8 cellular contexts compared by ENCODE assay signal in the genomic region with DNA sequence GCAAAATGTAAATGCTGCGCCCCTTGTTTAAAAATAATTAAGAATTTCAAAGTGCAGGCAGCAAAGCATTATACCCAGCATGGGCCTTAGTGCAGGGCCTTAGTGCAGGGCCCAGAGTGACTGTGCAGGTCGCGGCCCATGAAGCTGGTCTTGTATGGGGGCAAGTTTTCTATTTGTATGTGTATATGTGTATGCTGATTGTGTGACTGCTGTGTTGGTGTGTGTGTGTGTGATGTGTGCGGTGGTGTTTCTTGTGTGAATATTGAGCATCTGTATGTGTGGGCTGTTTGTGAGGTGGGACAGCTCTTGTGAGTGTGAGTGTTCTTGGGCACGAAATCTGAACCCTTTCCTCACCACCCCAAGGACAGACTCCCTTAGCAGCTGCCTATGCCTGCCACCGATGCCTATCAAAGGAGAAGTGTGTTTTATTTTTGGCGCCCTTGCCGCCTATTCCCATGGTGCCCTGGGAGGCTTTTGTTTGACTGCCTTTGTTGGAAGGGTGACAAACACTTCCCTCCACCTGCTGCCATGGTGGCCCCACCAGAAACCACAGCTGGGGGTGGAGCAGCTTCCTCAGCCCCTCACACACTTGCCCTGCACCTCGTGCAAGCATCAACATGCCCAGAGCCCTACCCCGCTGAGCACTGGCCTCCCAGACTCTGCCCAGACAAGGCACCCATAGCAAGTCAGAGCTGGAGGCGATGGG. TPM values are rescaled to one million over a fixed set of nuclear protein-coding genes. Genes with fewer than 3 reads are reported as not detected.
DNase-seq lines count a peak whose midpoint lies in the region; ATAC-seq, FAIRE-seq and TF ChIP-seq lines count a peak whose summit lies in the region.

No MANE protein-coding gene starts in this region.

- intact Hi-C loops in activated B cell treated with CpG ODN at 0.5 μM for 24 hours (cut with micrococcal nuclease), result no loop called here

- TF ChIP-seq CTCF in activated B cell treated with CpG ODN at 0.5 μM for 24 hours (IDR thresholded peaks at IDR 0.05), result no peak
- TF ChIP-seq CTCF in D721Med (IDR thresholded peaks at IDR 0.05; ENCODE audit: insufficient read depth, missing control alignments), result no peak

- H3K36me3 Mint-ChIP-seq in activated B cell treated with CpG ODN at 0.5 μM for 24 hours (ENCODE audit: low read depth), result peaks cover 18% of the 10 kb centered on the region
- peaks cover 69% of the 10 kb centered on the region for H3K36me3 Mint-ChIP-seq in stimulated activated effector memory CD8-positive, alpha-beta T cell treated with anti-CD3 and anti-CD28 coated beads, Interleukin-12 subunit alpha, Interleukin-12 subunit beta, amount 100 ng/mL, for 72 hours

- H3K27ac ChIP-seq in epithelial cell of prostate, result peak overlapping the region; percentile 78

- peak overlapping the region; percentile 35 for H3K4me3 Mint-ChIP-seq in activated B cell treated with CpG ODN at 0.5 μM for 24 hours
- H3K4me3 Mint-ChIP-seq in stimulated activated effector memory CD8-positive, alpha-beta T cell treated with anti-CD3 and anti-CD28 coated beads, Interleukin-12 subunit alpha, Interleukin-12 subunit beta, amount 100 ng/mL, for 72 hours, result peak overlapping the region; percentile 28

- peaks cover 84% of the 10 kb centered on the region for H3K4me1 Mint-ChIP-seq in activated B cell treated with CpG ODN at 0.5 μM for 24 hours
- H3K4me1 Mint-ChIP-seq in stimulated activated effector memory CD8-positive, alpha-beta T cell treated with anti-CD3 and anti-CD28 coated beads, Interleukin-12 subunit alpha, Interleukin-12 subunit beta, amount 100 ng/mL, for 72 hours, result peaks cover 84% of the 10 kb centered on the region

- CTCF ChIA-PET in activated B cell treated with CpG ODN at 0.5 μM for 24 hours (lab: Charles Lee), result interaction anchor here (0.8 to 9.2 kb wide), 6 partner anchors 9 to 1002 kb away, joined by 3 to 76 read pairs (median 21); no protein-coding TSS in a partner anchor

- POLR2A ChIA-PET in activated B cell treated with CpG ODN at 0.5 μM for 24 hours (lab: Charles Lee), result interaction anchor here (0.5 to 40.7 kb wide), 12 partner anchors 2 to 1141 kb away, joined by 3 to 1885 read pairs (median 4); partner anchors contain the start of genes CASC3, CCR7, EIF1 and SMARCE1

- no peaks in the 10 kb centered on the region for H3K27me3 Mint-ChIP-seq in activated B cell treated with CpG ODN at 0.5 μM for 24 hours

- H3K27ac Mint-ChIP-seq in activated B cell treated with CpG ODN at 0.5 μM for 24 hours, result peak overlapping the region; percentile 73
- H3K27ac Mint-ChIP-seq in stimulated activated effector memory CD8-positive, alpha-beta T cell treated with anti-CD3 and anti-CD28 coated beads, Interleukin-12 subunit alpha, Interleukin-12 subunit beta, amount 100 ng/mL, for 72 hours, result peak overlapping the region; percentile 77

- FAIRE-seq in D721Med (lab: Jason Lieb, UNC), result no peak

- ATAC-seq in activated B cell treated with CpG ODN at 0.5 μM for 24 hours (ENCODE audit: low read depth), result peak; percentile 29
- ATAC-seq in stimulated activated effector memory CD8-positive, alpha-beta T cell treated with anti-CD3 and anti-CD28 coated beads, Interleukin-12 subunit alpha, Interleukin-12 subunit beta, amount 100 ng/mL, for 72 hours, result peak; percentile 71
- no peak for ATAC-seq in GM18502 (IDR thresholded peaks at IDR 0.05; ENCODE audit: poor library complexity, unreplicated experiment)

- DNase-seq in DMS 273 treated with DMSO at 0.1 percent for 48 hours (lab: John Stamatoyannopoulos, UW) (peak; percentile 33), NCI-H1694 treated with DMSO at 0.1 percent for 48 hours (lab: John Stamatoyannopoulos, UW) (peak; percentile 91), activated B cell treated with CpG ODN at 0.5 μM for 24 hours (peak; percentile 47), epithelial cell of prostate (ENCODE audit: low read depth, low spot score) (peak; percentile 86), D721Med (ENCODE audit: insufficient read length, low spot score) (no peak), cerebellar cortex (ENCODE audit: low spot score) (no peak)
- no peak for DNase-seq in stimulated activated effector memory CD8-positive, alpha-beta T cell treated with anti-CD3 and anti-CD28 coated beads, Interleukin-12 subunit alpha, Interleukin-12 subunit beta, amount 100 ng/mL, for 72 hours (ENCODE audit: low spot score in 2 of 2)

- H3K9me3 Mint-ChIP-seq in activated B cell treated with CpG ODN at 0.5 μM for 24 hours, result no peaks in the 10 kb centered on the region
- no peaks in the 10 kb centered on the region for H3K9me3 Mint-ChIP-seq in stimulated activated effector memory CD8-positive, alpha-beta T cell treated with anti-CD3 and anti-CD28 coated beads, Interleukin-12 subunit alpha, Interleukin-12 subunit beta, amount 100 ng/mL, for 72 hours

RNA-seq across cellular contexts. Expression of gene CCR7, which starts 18.0 kb away (rescaled TPM):
- 572 and 573 TPM in 2 replicates for total RNA-seq in activated B cell treated with CpG ODN at 0.5 μM for 24 hours

RNA-seq across cellular contexts. Expression of gene TNS4, which starts 45.8 kb away (rescaled TPM):
- 0.18 TPM in 1 of 2 replicates, not detected in the other for total RNA-seq in activated B cell treated with CpG ODN at 0.5 μM for 24 hours

Comparison
In these comparisons a context has a peak if more than half of its experiments do, and no peak if none do; other contexts are left out.
1. DNase-seq: peak in DMS 273 treated with DMSO at 0.1 percent for 48 hours (single experiment), NCI-H1694 treated with DMSO at 0.1 percent for 48 hours (single experiment), activated B cell treated with CpG ODN at 0.5 μM for 24 hours (single experiment) and epithelial cell of prostate (single experiment); none in stimulated activated effector memory CD8-positive, alpha-beta T cell treated with anti-CD3 and anti-CD28 coated beads, Interleukin-12 subunit alpha, Interleukin-12 subunit beta, amount 100 ng/mL, for 72 hours (0 of 2), D721Med (single experiment) and cerebellar cortex (single experiment).